Comparison of ENCODE assay signal across 9 cellular contexts in genomic region chr7:72127136-72127535, GRCh38.
"Had no signal": no experiment of that assay in that cellular context is flagged by ENCODE, and none has a peak within 500 bp of the region (broad histone marks: within the 10 kb centered on the region; RNA-seq: fewer than 3 reads in every experiment).

No MANE protein-coding gene starts in this region.

- H3K27ac ChIP-seq: GM23248 had no signal

- H3K36me3 ChIP-seq: HAP-1 had no signal

- H3K9ac ChIP-seq: GM23248 had no signal

- DNase-seq: GM23248, GOT3, H7, H9, HCEC 1CT, HFFc6 had no signal

- H3K4me1 ChIP-seq: HAP-1 had no signal

- H3K9me3 ChIP-seq: HAP-1 had no signal

- ATAC-seq: GM23338, HCT116 had no signal

- H3K4me2 ChIP-seq: GM23338 had no signal

- H3K4me3 ChIP-seq: GM23248, GM23338, HAP-1 had no signal

- H2AFZ ChIP-seq: GM23248, GM23338 had no signal
